8 cellular contexts compared by ENCODE assay signal in the genomic region with DNA sequence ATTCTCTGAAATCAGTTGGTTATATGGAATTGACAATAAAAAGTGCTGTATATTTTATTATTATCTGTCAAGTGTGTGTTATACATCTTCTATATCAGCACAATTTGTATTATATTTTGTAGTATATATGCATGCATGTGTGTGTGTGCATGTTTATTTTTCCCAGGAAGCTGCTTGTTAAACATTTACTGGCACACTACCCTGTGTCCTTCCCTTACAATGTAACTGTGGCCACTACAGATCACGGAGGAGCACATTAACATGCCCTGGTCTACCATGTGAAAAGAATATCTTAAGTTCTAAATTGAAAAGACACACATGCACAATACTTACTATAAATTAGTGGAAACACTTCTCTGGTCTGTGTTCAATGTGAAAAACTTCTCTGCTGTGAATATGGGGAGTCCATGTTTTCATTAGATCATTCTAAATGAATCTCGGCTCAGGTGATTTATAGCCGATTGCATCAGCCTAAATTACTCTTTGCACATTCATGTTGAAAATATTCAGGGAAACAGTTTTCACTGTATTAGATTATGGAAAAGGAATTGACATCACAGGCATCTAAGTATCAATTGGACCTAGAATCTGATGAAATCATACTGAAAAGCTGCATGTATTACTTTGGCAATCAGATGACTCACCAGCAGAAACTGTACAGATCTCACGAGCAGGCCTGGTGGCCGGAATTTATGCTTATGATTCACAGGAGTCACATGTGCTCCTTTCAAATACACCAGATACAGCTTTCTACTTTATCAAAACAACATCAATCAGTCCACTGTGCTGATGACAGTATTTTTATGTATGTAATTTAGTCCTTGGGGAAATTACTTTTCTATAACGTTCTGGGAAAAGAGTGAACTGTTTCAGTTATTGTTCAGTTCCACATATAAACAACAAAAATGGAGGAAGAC. TPM values are rescaled to one million over a fixed set of nuclear protein-coding genes. Genes with fewer than 3 reads are reported as not detected.
A peak's percentile ranks its signal among the peaks of the same experiment; 100 is the strongest.
DNase-seq lines count a peak whose midpoint lies in the region; ATAC-seq and TF ChIP-seq lines count a peak whose summit lies in the region.

No MANE protein-coding gene starts in this region.

- TF ChIP-seq CTCF in LNCaP clone FGC (IDR thresholded peaks at IDR 0.05; ENCODE audit: control insufficient read depth, extremely low read depth, insufficient read depth), result no peak
- peak; percentile 40 for TF ChIP-seq CTCF in fibroblast of villous mesenchyme (IDR thresholded peaks at IDR 0.05; ENCODE audit: insufficient read depth, low read depth, low read length)
- TF ChIP-seq CTCF in progenitor cell of endocrine pancreas (IDR thresholded peaks at IDR 0.05; ENCODE audit: unreplicated experiment), result no peak

- H3K4me3 ChIP-seq in LNCaP clone FGC (ENCODE audit: low read depth, low read length) (no peak overlapping the region), SK-N-MC (peak overlapping the region; percentile 57), fibroblast of villous mesenchyme (ENCODE audit: low read depth, low read length) (peak overlapping the region; percentile 27)

- ATAC-seq in GM18502 (IDR thresholded peaks at IDR 0.05; ENCODE audit: poor library complexity, unreplicated experiment), result no peak
- ATAC-seq in GM21723 (IDR thresholded peaks at IDR 0.05; ENCODE audit: unreplicated experiment), result no peak

- no peaks in the 10 kb centered on the region for H3K36me3 ChIP-seq in SK-N-MC (ENCODE audit: insufficient read depth, low read length)

- peak overlapping the region; percentile 98 for H3K27ac Mint-ChIP-seq in progenitor cell of endocrine pancreas

- peak overlapping the region; percentile 2 for H3K4me3 Mint-ChIP-seq in progenitor cell of endocrine pancreas (ENCODE audit: low read depth)

- peaks cover 56% of the 10 kb centered on the region for H3K4me1 Mint-ChIP-seq in progenitor cell of endocrine pancreas (ENCODE audit: low read depth)

- H3K27ac ChIP-seq in SK-N-MC, result peak overlapping the region; percentile 97

- no peaks in the 10 kb centered on the region for H3K36me3 Mint-ChIP-seq in progenitor cell of endocrine pancreas (ENCODE audit: insufficient read depth)

- H3K27me3 Mint-ChIP-seq in progenitor cell of endocrine pancreas, result no peaks in the 10 kb centered on the region

- peak overlapping the region; percentile 86 for H3K9ac ChIP-seq in SK-N-MC (ENCODE audit: insufficient read length)

- no peaks in the 10 kb centered on the region for H3K9me3 ChIP-seq in SK-N-MC (ENCODE audit: low read depth, low read length)

- DNase-seq in DMS153 treated with DMSO at 0.1 percent for 48 hours (lab: John Stamatoyannopoulos, UW; ENCODE audit: unreplicated experiment) (peak; percentile 93), LNCaP clone FGC (ENCODE audit: low read depth) (peak; percentile 76), SK-N-MC (ENCODE audit: low read depth, low spot score) (peak; percentile 81), fibroblast of villous mesenchyme (ENCODE audit: low read depth) (peak; percentile 100), progenitor cell of endocrine pancreas (ENCODE audit: low spot score, unreplicated experiment) (no peak)
- DNase-seq in stimulated activated CD8-positive, alpha-beta memory T cell treated with anti-CD3 and anti-CD28 coated beads, Interleukin-4, amount 100 ng/mL, for 48 hours, result no peak

- peaks cover 4% of the 10 kb centered on the region for H3K9me3 Mint-ChIP-seq in progenitor cell of endocrine pancreas (ENCODE audit: low read depth)

RNA-seq across cellular contexts. Expression of a gene that starts 39.4 kb away (rescaled TPM):
- 38.0 and 49.0 TPM in 2 replicates for total RNA-seq in fibroblast of villous mesenchyme
- total RNA-seq in progenitor cell of endocrine pancreas, result 11.0 and 11.4 TPM in 2 replicates

Comparison
In these comparisons a context has a peak if more than half of its experiments do, and no peak if none do; other contexts are left out.
1. DNase-seq: peak in DMS153 treated with DMSO at 0.1 percent for 48 hours (single experiment), LNCaP clone FGC (single experiment), SK-N-MC (single experiment) and fibroblast of villous mesenchyme (single experiment); none in progenitor cell of endocrine pancreas (single experiment) and stimulated activated CD8-positive, alpha-beta memory T cell treated with anti-CD3 and anti-CD28 coated beads, Interleukin-4, amount 100 ng/mL, for 48 hours (single experiment).